In the genomic region with DNA sequence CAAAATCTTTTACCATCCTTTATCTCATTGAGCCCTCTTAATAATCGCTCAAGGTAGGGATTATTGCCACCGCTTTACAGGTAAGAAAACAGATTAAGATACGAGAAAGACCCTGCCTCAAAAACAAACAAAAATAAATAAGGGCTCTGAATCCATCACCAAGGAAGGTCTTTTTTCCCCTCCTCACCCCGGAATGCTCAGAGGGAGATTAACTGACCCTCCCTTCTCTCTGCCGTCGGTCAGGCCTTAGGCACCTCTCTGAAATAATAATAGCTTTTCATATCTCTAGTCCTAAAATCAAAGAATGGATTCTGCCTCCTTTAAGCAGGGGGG, we compare ENCODE assay signal across 8 cellular contexts. TPM values are rescaled to one million over a fixed set of nuclear protein-coding genes. Genes with fewer than 3 reads are reported as not detected.
DNase-seq lines count a peak whose midpoint lies in the region; ATAC-seq and TF ChIP-seq lines count a peak whose summit lies in the region.

No MANE protein-coding gene starts in this region.

- H3K4me1 ChIP-seq in KMS-11 (ENCODE audit: low read depth, poor library complexity, severe bottlenecking) = peaks cover 25% of the 10 kb centered on the region
- peaks cover 18 to 22% of the 10 kb centered on the region in 2 donors for H3K4me1 ChIP-seq in naive thymus-derived CD4-positive, alpha-beta T cell (ENCODE audit: control insufficient read depth in 2 of 2, insufficient read depth in 2 of 2, low read length in 2 of 2)

- H3K36me3 Mint-ChIP-seq in naive thymus-derived CD4-positive, alpha-beta T cell = peaks cover 0 to 3% (median 0%) of the 10 kb centered on the region in 5 donors

- peak overlapping the region; percentile 88 for H3K4me2 ChIP-seq in KMS-11

- peak overlapping the region; percentile 54 for H2AFZ ChIP-seq in KMS-11 (ENCODE audit: low read depth)

- no peak for DNase-seq in AG04449 (ENCODE audit: low read depth, low spot score)
- DNase-seq in naive thymus-derived CD4-positive, alpha-beta T cell = no peak
- DNase-seq in RPMI8226 = no peak
- no peak for DNase-seq in SK-N-DZ (ENCODE audit: low spot score)
- no peak for DNase-seq in NCI-H2227 treated with DMSO at 0.1 percent for 48 hours (lab: John Stamatoyannopoulos, UW)
- no peak for DNase-seq in SW480 (ENCODE audit: low spot score)

- POLR2A ChIA-PET in AG04449 (lab: Yijun Ruan, JAX) = no interaction called here
- POLR2A ChIA-PET in naive thymus-derived CD4-positive, alpha-beta T cell (lab: Charles Lee) = interaction anchor here (0.6 to 1.5 kb wide), 4 partner anchors 93 to 205 kb away, joined by 3 read pairs; partner anchors contain the start of genes FAU, MRPL49 and TM7SF2

- no peaks in the 10 kb centered on the region for H3K9me3 ChIP-seq in naive thymus-derived CD4-positive, alpha-beta T cell (ENCODE audit: control insufficient read depth in 2 of 3, low read length in 3 of 3)

- H3K9ac ChIP-seq in KMS-11 = peak overlapping the region; percentile 8; the same call in 1 of the 2 replicates

- H3K9me3 Mint-ChIP-seq in naive thymus-derived CD4-positive, alpha-beta T cell = no peaks in the 10 kb centered on the region

- H3K79me2 ChIP-seq in KMS-11 (ENCODE audit: insufficient read depth, low read depth) = no peaks in the 10 kb centered on the region

- H4K20me1 ChIP-seq in KMS-11 (ENCODE audit: insufficient read depth) = no peaks in the 10 kb centered on the region

- H3K4me3 ChIP-seq in AG04449 (ENCODE audit: low read depth, low read length) (peak overlapping the region; percentile 57), KMS-11 (IDR thresholded peaks at IDR 0.05; ENCODE audit: insufficient read depth, low read depth, low read length) (no peak overlapping the region)
- H3K4me3 ChIP-seq in naive thymus-derived CD4-positive, alpha-beta T cell (ENCODE audit: low read length) = peak overlapping the region; percentile 56

- no peak for ATAC-seq in naive thymus-derived CD4-positive, alpha-beta T cell

- no peak for TF ChIP-seq CTCF in AG04449 (IDR thresholded peaks at IDR 0.05; ENCODE audit: insufficient read depth, low read length, missing control alignments)
- TF ChIP-seq CTCF in KMS-11 (conservative IDR thresholded peaks at IDR 0.05; ENCODE audit: low read depth, low read length) = no peak

- H3K27ac Mint-ChIP-seq in naive thymus-derived CD4-positive, alpha-beta T cell = peak overlapping the region; percentile 81 to 99 (median 91)

- H3K27me3 ChIP-seq in KMS-11 (ENCODE audit: insufficient read depth, low read depth) = no peaks in the 10 kb centered on the region
- no peaks in the 10 kb centered on the region for H3K27me3 ChIP-seq in naive thymus-derived CD4-positive, alpha-beta T cell (ENCODE audit: control insufficient read depth in 2 of 2, insufficient read depth in 2 of 2, low read length in 2 of 2)

- no peaks in the 10 kb centered on the region for H3K27me3 Mint-ChIP-seq in naive thymus-derived CD4-positive, alpha-beta T cell

- no peak overlapping the region for H3K27ac ChIP-seq in KMS-11
- H3K27ac ChIP-seq in cingulate gyrus (ENCODE audit: low read depth, low read length) = peak overlapping the region; percentile 76
- H3K27ac ChIP-seq in naive thymus-derived CD4-positive, alpha-beta T cell (ENCODE audit: low read depth, low read length) = peak overlapping the region; percentile 72

- CTCF ChIA-PET in AG04449 (lab: Yijun Ruan, JAX) = interaction anchor here (0.7 to 5.5 kb wide), 11 partner anchors 9 to 196 kb away, joined by 3 to 40 read pairs (median 5); partner anchors contain the start of genes ARL2, CDC42BPG and MAP4K2
- CTCF ChIA-PET in naive thymus-derived CD4-positive, alpha-beta T cell (lab: Charles Lee) = no interaction called here

- no peaks in the 10 kb centered on the region for H3K36me3 ChIP-seq in KMS-11 (ENCODE audit: insufficient read depth)
- H3K36me3 ChIP-seq in naive thymus-derived CD4-positive, alpha-beta T cell (ENCODE audit: control insufficient read depth in 2 of 3, insufficient read depth in 3 of 3, low read length in 3 of 3) = peaks cover 0 to 20% (median 4%) of the 10 kb centered on the region in 3 experiments

- intact Hi-C loops in naive thymus-derived CD4-positive, alpha-beta T cell (cut with micrococcal nuclease) = loop anchor here (1.0 to 5.0 kb wide), 18 partner anchors 17 to 218 kb away; partner anchors contain the start of genes EHD1 (in 2 of the 2), SF1 (in 2 of the 2), SNX15 (in 2 of the 2) and VPS51 (in 2 of the 2)

- peaks cover 14 to 33% (median 25%) of the 10 kb centered on the region in 7 donors for H3K4me1 Mint-ChIP-seq in naive thymus-derived CD4-positive, alpha-beta T cell

- peak overlapping the region; percentile 88 to 98 (median 91) for H3K4me3 Mint-ChIP-seq in naive thymus-derived CD4-positive, alpha-beta T cell

RNA-seq across cellular contexts. Expression of gene ATG2A, which starts 0.6 kb away (rescaled TPM):
- 100 to 1,000 TPM in 1 of 5 experiments, 10 to 100 TPM in 4; 30.6 to 105 (median 36.2) TPM for total RNA-seq in naive thymus-derived CD4-positive, alpha-beta T cell
- polyA plus RNA-seq in naive thymus-derived CD4-positive, alpha-beta T cell = 1 to 10 TPM; 3.4 to 5.2 TPM
- polyA plus RNA-seq in SK-N-DZ (2014; cell fraction: cytosol; rRNA removed) = 5.0 and 5.6 TPM in 2 replicates
- 18.2 and 29.8 TPM in 2 replicates for polyA plus RNA-seq in SK-N-DZ (2014; cell fraction: nucleus; rRNA removed)

RNA-seq across cellular contexts. Expression of gene PPP2R5B, which starts 6.9 kb away (rescaled TPM):
- 10 to 100 TPM; 11.9 to 19.1 (median 18.8) TPM for total RNA-seq in naive thymus-derived CD4-positive, alpha-beta T cell
- 1 to 10 TPM; 4.5 to 7.5 TPM for polyA plus RNA-seq in naive thymus-derived CD4-positive, alpha-beta T cell
- 4.8 and 5.5 TPM in 2 replicates for polyA plus RNA-seq in SK-N-DZ (2014; cell fraction: cytosol; rRNA removed)
- 10.7 and 18.2 TPM in 2 replicates for polyA plus RNA-seq in SK-N-DZ (2014; cell fraction: nucleus; rRNA removed)

RNA-seq across cellular contexts. Expression of gene GPHA2, which starts 18.1 kb away (rescaled TPM):
- total RNA-seq in naive thymus-derived CD4-positive, alpha-beta T cell = under 1 TPM in 1 of 5 experiments, not detected in 4; 0.48 TPM
- polyA plus RNA-seq in naive thymus-derived CD4-positive, alpha-beta T cell = not detected
- polyA plus RNA-seq in SK-N-DZ (2014; cell fraction: cytosol; rRNA removed) = not detected in 2 replicates
- polyA plus RNA-seq in SK-N-DZ (2014; cell fraction: nucleus; rRNA removed) = 0.27 TPM in 1 of 2 replicates, not detected in the other

RNA-seq across cellular contexts. Expression of gene EHD1, which starts 39.2 kb away (rescaled TPM):
- 100 to 1,000 TPM; 124 to 263 (median 208) TPM for total RNA-seq in naive thymus-derived CD4-positive, alpha-beta T cell
- polyA plus RNA-seq in naive thymus-derived CD4-positive, alpha-beta T cell = 100 to 1,000 TPM; 102 to 141 TPM
- polyA plus RNA-seq in SK-N-DZ (2014; cell fraction: cytosol; rRNA removed) = 28.2 TPM in 2 replicates
- polyA plus RNA-seq in SK-N-DZ (2014; cell fraction: nucleus; rRNA removed) = 8.5 and 14.2 TPM in 2 replicates

RNA-seq across cellular contexts. Expression of gene MAJIN, which starts 54.3 kb away (rescaled TPM):
- 1 to 10 TPM in 1 of 5 experiments, under 1 TPM in 3, not detected in 1; 0.48 to 1.1 (median 0.85) TPM for total RNA-seq in naive thymus-derived CD4-positive, alpha-beta T cell
- polyA plus RNA-seq in naive thymus-derived CD4-positive, alpha-beta T cell = 1 to 10 TPM in 1 of 2 donors, not detected in 1; 1.2 TPM
- polyA plus RNA-seq in SK-N-DZ (2014; cell fraction: cytosol; rRNA removed) = 5.2 TPM in 1 of 2 replicates, not detected in the other
- polyA plus RNA-seq in SK-N-DZ (2014; cell fraction: nucleus; rRNA removed) = not detected in 2 replicates
